ENCODE assay signal across 15 cellular contexts in the genomic region with DNA sequence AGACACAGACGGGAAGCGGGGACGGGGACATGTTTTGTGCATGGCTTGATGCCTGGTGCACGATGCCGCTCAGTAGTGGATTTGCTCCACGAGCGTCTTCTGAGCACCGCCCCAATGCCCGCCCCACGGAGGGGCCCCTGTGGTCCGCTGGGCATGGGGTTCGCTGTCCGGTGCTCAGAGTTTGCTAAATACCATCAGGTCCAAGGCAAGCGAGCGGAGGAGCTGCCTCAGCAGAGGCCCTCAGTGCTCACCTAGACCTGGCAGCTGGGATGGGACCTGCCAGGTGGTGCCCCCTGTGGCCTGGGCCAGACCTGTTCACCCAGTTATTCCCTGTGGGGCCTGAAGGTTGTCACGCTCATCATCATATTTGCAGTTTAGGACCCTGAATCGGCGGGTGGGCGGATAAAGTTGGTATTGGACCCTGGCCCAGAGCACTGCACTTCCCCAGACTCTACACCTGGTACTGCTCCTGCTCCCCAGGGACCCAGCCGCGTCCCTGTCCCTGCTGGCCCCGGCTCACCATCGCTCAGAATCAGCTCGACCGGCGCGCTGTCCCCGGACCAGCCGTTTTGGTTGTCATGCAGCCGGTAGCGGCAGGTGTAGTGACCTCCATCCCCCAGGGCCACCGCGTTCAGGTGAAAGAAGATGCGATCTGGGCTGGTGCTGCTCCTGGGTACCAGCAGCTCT.
"Had no signal": no experiment of that assay in that cellular context is flagged by ENCODE, and none has a peak within 500 bp of the region (broad histone marks: within the 10 kb centered on the region; RNA-seq: fewer than 3 reads in every experiment).

No MANE protein-coding gene starts in this region.

- ATAC-seq: activated CD8-positive, alpha-beta T cell treated with anti-CD3 and anti-CD28 coated beads, Interleukin-2, amount 10 ng/mL, durations not matched to agents 7 days and 5 days; activated T-helper 17 cell treated with anti-CD3 and anti-CD28 coated beads, Interleukin-2, amount 50 U/mL, for 72 hours; esophagus mucosa; left cardiac atrium; T-cell had no signal

- H3K9me3 Mint-ChIP-seq: activated naive CD4-positive, alpha-beta T cell treated with anti-CD3 and anti-CD28 coated beads, Interleukin-2, amount 50 U/mL, for 24 hours; activated T-helper 17 cell treated with anti-CD3 and anti-CD28 coated beads, Interleukin-2, amount 50 U/mL, for 72 hours; neural progenitor cell; T-cell had no signal

- H3K4me3 ChIP-seq: neural progenitor cell, tibial artery, vagina had no signal

- H3K27me3 Mint-ChIP-seq: activated T-helper 17 cell treated with anti-CD3 and anti-CD28 coated beads, Interleukin-2, amount 50 U/mL, for 72 hours had no signal

- H3K4me3 Mint-ChIP-seq: activated CD8-positive, alpha-beta T cell treated with anti-CD3 and anti-CD28 coated beads, Interleukin-2, amount 10 ng/mL, durations not matched to agents 7 days and 5 days; activated naive CD4-positive, alpha-beta T cell treated with anti-CD3 and anti-CD28 coated beads, Interleukin-2, amount 50 U/mL, for 24 hours; activated T-helper 17 cell treated with anti-CD3 and anti-CD28 coated beads, Interleukin-2, amount 50 U/mL, for 72 hours; neural progenitor cell; T-cell had no signal

- H3K36me3 ChIP-seq: neural progenitor cell, vagina, WERI-Rb-1 had no signal

- FAIRE-seq: small intestine had no signal

- H3K9me3 ChIP-seq: tibial artery, vagina had no signal

- H3K27me3 ChIP-seq: vagina had no signal

- DNase-seq: activated CD4-positive, alpha-beta T cell treated with anti-CD3 and anti-CD28 coated beads for 48 hours; activated CD8-positive, alpha-beta T cell treated with anti-CD3 and anti-CD28 coated beads, Interleukin-2, amount 10 ng/mL, durations not matched to agents 7 days and 5 days; left cardiac atrium; mesendoderm; small intestine; T-cell; tibial artery; WERI-Rb-1 had no signal

- H3K27ac Mint-ChIP-seq: activated CD8-positive, alpha-beta T cell treated with anti-CD3 and anti-CD28 coated beads, Interleukin-2, amount 10 ng/mL, durations not matched to agents 7 days and 5 days; activated naive CD4-positive, alpha-beta T cell treated with anti-CD3 and anti-CD28 coated beads, Interleukin-2, amount 50 U/mL, for 24 hours; activated T-helper 17 cell treated with anti-CD3 and anti-CD28 coated beads, Interleukin-2, amount 50 U/mL, for 72 hours; neural progenitor cell; T-cell had no signal

- H2AFZ ChIP-seq: neural progenitor cell, parathyroid adenoma had no signal

- H3K9ac ChIP-seq: neural progenitor cell, parathyroid adenoma had no signal

- H3K36me3 Mint-ChIP-seq: T-cell had no signal

- H3K27ac ChIP-seq: dorsolateral prefrontal cortex, neural progenitor cell, parathyroid adenoma, tibial artery, vagina, WERI-Rb-1 had no signal

- H3K4me2 ChIP-seq: neural progenitor cell had no signal
